In genomic region chr17:7306911-7307685, GRCh38 we compare ENCODE assay signal across 8 cellular contexts.
DNase-seq lines count a peak whose midpoint lies in the region; ATAC-seq lines count a peak whose summit lies in the region.

Gene EIF5A (plus strand): TSS chr17:7307628. CDS start chr17:7309636, 2,008 bp downstream.

- peaks cover 46% of the 10 kb centered on the region for H3K36me3 Mint-ChIP-seq in central memory CD8-positive, alpha-beta T cell (ENCODE audit: insufficient read depth)

- ATAC-seq in GM19023 (IDR thresholded peaks at IDR 0.05; ENCODE audit: unreplicated experiment) (peak; percentile 76), HG03280 (IDR thresholded peaks at IDR 0.05; ENCODE audit: unreplicated experiment) (peak; percentile 68)
- peak; percentile 65 for ATAC-seq in central memory CD8-positive, alpha-beta T cell (replicated peaks; ENCODE audit: extremely low read depth, poor library complexity, severe bottlenecking)

- DNase-seq in AG08396 (ENCODE audit: low spot score) = peak; percentile 100
- peak; percentile 99 to 100 for DNase-seq in NCI-H446 (lab: John Stamatoyannopoulos, UW)
- DNase-seq in activated CD4-positive, CD25-positive, alpha-beta regulatory T cell treated with anti-CD3 and anti-CD28 coated beads, Interleukin-2, amount 50 U/mL, for 16 hours (ENCODE audit: low read depth, low spot score) = peak; percentile 100
- DNase-seq in central memory CD8-positive, alpha-beta T cell (ENCODE audit: low spot score in 2 of 2) = peak; percentile 99
- DNase-seq in iris pigment epithelial cell (ENCODE audit: low read depth) = peak; percentile 100
- peak; percentile 100 for DNase-seq in stimulated activated CD4-positive, alpha-beta T cell treated with anti-CD3 and anti-CD28 coated beads, Interleukin-12 subunit alpha, Interleukin-12 subunit beta, amount 100 ng/mL, for 24 hours (ENCODE audit: low read depth in 2 of 2)

- no peaks in the 10 kb centered on the region for H3K9me3 Mint-ChIP-seq in central memory CD8-positive, alpha-beta T cell

- peak within 1 kb of the TSS; percentile 79 for H3K4me3 Mint-ChIP-seq in central memory CD8-positive, alpha-beta T cell

- peak within 1 kb of the TSS; percentile 95 for H3K27ac Mint-ChIP-seq in central memory CD8-positive, alpha-beta T cell (ENCODE audit: low read depth)

- H3K4me1 Mint-ChIP-seq in central memory CD8-positive, alpha-beta T cell = peaks cover 34% of the 10 kb centered on the region

- H3K27me3 Mint-ChIP-seq in central memory CD8-positive, alpha-beta T cell = no peaks in the 10 kb centered on the region

Comparison
In these comparisons a context has a peak if more than half of its experiments do, and no peak if none do; other contexts are left out.
1. Peak in every context shown above with its lines: DNase-seq and ATAC-seq.